In the genomic region with DNA sequence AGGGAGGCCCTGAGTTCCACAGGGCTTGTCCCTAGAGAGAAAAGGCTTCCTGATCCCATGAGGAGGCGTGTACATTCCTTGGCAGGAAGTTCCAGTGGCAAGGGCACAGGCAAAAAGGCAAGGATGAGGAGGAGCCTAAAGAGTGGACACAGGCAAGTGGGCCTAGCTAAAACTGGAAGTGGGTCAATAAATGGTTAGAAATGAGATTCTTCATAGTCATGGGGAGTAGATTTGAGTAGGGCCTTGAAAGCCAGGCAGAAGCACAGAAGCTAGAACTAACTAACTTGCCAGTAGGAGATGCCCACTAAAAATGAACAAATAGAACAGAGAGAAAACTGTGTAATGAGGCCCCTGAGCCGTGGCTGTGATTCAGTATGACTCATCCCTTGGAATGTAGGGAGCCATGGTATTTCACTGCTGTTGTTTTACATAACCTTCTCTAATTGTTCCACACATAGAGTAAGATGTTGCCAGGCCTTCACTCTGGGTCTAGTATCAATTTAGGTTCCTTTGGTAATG, we compare ENCODE assay signal across 9 cellular contexts. TPM values are rescaled to one million over a fixed set of nuclear protein-coding genes. Genes with fewer than 3 reads are reported as not detected.
DNase-seq lines count a peak whose midpoint lies in the region; ATAC-seq and TF ChIP-seq lines count a peak whose summit lies in the region.
"Had no signal": no experiment of that assay in that cellular context is flagged by ENCODE, and none has a peak within 500 bp of the region (broad histone marks: within the 10 kb centered on the region; RNA-seq: fewer than 3 reads in every experiment).

No MANE protein-coding gene starts in this region.

- WGBS in ovary, 3 donors = 19 to 30% (median 25%) methylated on average over 2 of the region's 2 CpGs

- H3K36me3 ChIP-seq in RWPE2 (ENCODE audit: low read depth) (no peaks in the 10 kb centered on the region), ovary (no peaks in the 10 kb centered on the region), BE2C (no peaks in the 10 kb centered on the region)

- TF ChIP-seq EP300 in ovary (IDR thresholded peaks at IDR 0.05) = no peak

- ATAC-seq in RWPE2 (ENCODE audit: low read depth) (peak; percentile 93), GM18909 (IDR thresholded peaks at IDR 0.05; ENCODE audit: poor library complexity, unreplicated experiment) (no peak), GM19455 (IDR thresholded peaks at IDR 0.05; ENCODE audit: unreplicated experiment) (no peak)

- H3K27ac ChIP-seq in RWPE2 (ENCODE audit: poor library complexity, severe bottlenecking) = peak overlapping the region; percentile 84
- H3K27ac ChIP-seq in ovary = no peak overlapping the region

- H3K4me1 ChIP-seq in RWPE2 (ENCODE audit: insufficient read depth, poor library complexity, severe bottlenecking) = peaks cover 24% of the 10 kb centered on the region
- peaks cover 4% of the 10 kb centered on the region for H3K4me1 ChIP-seq in ovary (ENCODE audit: insufficient read depth)
- no peaks in the 10 kb centered on the region for H3K4me1 ChIP-seq in BE2C

- TF ChIP-seq POLR2A in ovary (IDR thresholded peaks at IDR 0.05) = no peak

- no peak for TF ChIP-seq CTCF in RWPE2 (IDR thresholded peaks at IDR 0.05; ENCODE audit: poor library complexity, severe bottlenecking)
- peak; percentile 4 for TF ChIP-seq CTCF in fibroblast of the aortic adventitia (IDR thresholded peaks at IDR 0.05; ENCODE audit: insufficient read depth, low read length)
- TF ChIP-seq CTCF in ovary (IDR thresholded peaks at IDR 0.05) = no peak
- no peak for TF ChIP-seq CTCF in BE2C (IDR thresholded peaks at IDR 0.05; ENCODE audit: low read depth, low read length)

- H3K4me3 ChIP-seq in RWPE2 (ENCODE audit: severe bottlenecking) (no peak overlapping the region), fibroblast of the aortic adventitia (ENCODE audit: low read depth, low read length) (peak overlapping the region; percentile 10), ovary (no peak overlapping the region), BE2C (ENCODE audit: low read depth, low read length) (no peak overlapping the region)

- H3K9me3 ChIP-seq in RWPE2 (ENCODE audit: severe bottlenecking) = no peaks in the 10 kb centered on the region
- no peaks in the 10 kb centered on the region for H3K9me3 ChIP-seq in ovary
- H3K9me3 ChIP-seq in BE2C = no peaks in the 10 kb centered on the region

- intact Hi-C loops in ovary (cut with DNase I) = no loop called here

- H3K27me3 ChIP-seq in RWPE2 (ENCODE audit: insufficient read depth, poor library complexity, severe bottlenecking) = no peaks in the 10 kb centered on the region
- no peaks in the 10 kb centered on the region for H3K27me3 ChIP-seq in ovary
- H3K27me3 ChIP-seq in BE2C = no peaks in the 10 kb centered on the region

- DNase-seq in EL (peak; percentile 93), RWPE2 (ENCODE audit: low spot score) (no peak), fibroblast of the aortic adventitia (ENCODE audit: low read depth) (peak; percentile 97), ovary (peak in 3 of 5 donors; percentile 13 to 20 (median 20)), BE2C (no peak), NCI-H82 (lab: John Stamatoyannopoulos, UW) (no peak)
- DNase-seq: NCI-H774 had no signal

RNA-seq across cellular contexts. Expression of gene MANF, which starts 44.7 kb away (rescaled TPM):
- total RNA-seq in fibroblast of the aortic adventitia (ENCODE audit: low replicate concordance) = 64.5 and 68.3 TPM in 2 replicates
- total RNA-seq in ovary = 10 to 100 TPM; 18.4 to 75.5 (median 43.4) TPM
- polyA plus RNA-seq in ovary = 100 to 1,000 TPM in 1 of 2 donors, 10 to 100 TPM in 1; 35.0 to 105 TPM
- 114 TPM for polyA plus RNA-seq in BE2C (2012; ENCODE audit: insufficient read depth, insufficient read length, low read depth)

RNA-seq across cellular contexts. Expression of gene RBM15B, which starts 50.7 kb away (rescaled TPM):
- 28.6 and 32.5 TPM in 2 replicates for total RNA-seq in fibroblast of the aortic adventitia (ENCODE audit: low replicate concordance)
- total RNA-seq in ovary = 10 to 100 TPM; 21.3 to 40.2 (median 30.0) TPM
- polyA plus RNA-seq in ovary = 10 to 100 TPM; 16.1 to 19.6 TPM
- 42.1 TPM for polyA plus RNA-seq in BE2C (2012; ENCODE audit: insufficient read depth, insufficient read length, low read depth)

Comparison
In these comparisons a context has a peak if more than half of its experiments do, and no peak if none do; other contexts are left out.
1. DNase-seq: peak in EL (single experiment), fibroblast of the aortic adventitia (single experiment) and ovary (3 of 5); none in RWPE2 (single experiment), BE2C (single experiment) and NCI-H82 (single experiment).